ENCODE assay signal across 1 cellular context in the genomic region with DNA sequence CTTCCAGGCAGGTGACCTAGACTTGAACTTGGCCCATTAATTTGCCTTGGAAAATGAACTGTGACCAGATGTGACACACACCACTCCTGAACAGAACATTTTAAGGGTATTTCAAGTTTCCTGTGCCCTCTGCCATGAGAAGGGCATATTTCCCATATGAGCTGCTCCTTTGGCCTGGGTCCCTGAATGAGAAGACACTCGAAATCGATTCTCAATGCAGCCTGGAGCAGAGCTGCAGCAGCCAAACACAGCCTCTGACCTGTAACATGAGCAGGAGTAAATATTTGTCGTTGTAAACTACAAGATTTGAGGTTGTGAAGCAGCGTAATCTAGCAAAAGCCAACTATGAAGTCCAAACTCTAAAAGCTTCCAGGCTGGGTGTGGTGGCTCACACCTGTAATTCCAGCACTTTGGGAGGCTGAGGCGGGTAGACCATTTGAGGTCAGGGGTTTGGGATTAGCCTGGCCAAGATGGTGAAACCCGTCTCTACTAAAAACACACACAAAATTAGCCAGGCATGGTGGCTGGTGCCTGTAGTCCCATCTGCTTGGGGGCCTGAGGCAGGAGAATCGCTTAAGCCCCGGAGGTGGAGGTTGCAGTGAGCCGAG.
TF ChIP-seq lines count a peak whose summit lies in the region.

No MANE protein-coding gene starts in this region.

TF ChIP-seq in GM23338, 12 proteins besides CTCF, POLR2A, EP300 and RAD21 (continued from another document):
- TF ChIP-seq, protein P1, sequence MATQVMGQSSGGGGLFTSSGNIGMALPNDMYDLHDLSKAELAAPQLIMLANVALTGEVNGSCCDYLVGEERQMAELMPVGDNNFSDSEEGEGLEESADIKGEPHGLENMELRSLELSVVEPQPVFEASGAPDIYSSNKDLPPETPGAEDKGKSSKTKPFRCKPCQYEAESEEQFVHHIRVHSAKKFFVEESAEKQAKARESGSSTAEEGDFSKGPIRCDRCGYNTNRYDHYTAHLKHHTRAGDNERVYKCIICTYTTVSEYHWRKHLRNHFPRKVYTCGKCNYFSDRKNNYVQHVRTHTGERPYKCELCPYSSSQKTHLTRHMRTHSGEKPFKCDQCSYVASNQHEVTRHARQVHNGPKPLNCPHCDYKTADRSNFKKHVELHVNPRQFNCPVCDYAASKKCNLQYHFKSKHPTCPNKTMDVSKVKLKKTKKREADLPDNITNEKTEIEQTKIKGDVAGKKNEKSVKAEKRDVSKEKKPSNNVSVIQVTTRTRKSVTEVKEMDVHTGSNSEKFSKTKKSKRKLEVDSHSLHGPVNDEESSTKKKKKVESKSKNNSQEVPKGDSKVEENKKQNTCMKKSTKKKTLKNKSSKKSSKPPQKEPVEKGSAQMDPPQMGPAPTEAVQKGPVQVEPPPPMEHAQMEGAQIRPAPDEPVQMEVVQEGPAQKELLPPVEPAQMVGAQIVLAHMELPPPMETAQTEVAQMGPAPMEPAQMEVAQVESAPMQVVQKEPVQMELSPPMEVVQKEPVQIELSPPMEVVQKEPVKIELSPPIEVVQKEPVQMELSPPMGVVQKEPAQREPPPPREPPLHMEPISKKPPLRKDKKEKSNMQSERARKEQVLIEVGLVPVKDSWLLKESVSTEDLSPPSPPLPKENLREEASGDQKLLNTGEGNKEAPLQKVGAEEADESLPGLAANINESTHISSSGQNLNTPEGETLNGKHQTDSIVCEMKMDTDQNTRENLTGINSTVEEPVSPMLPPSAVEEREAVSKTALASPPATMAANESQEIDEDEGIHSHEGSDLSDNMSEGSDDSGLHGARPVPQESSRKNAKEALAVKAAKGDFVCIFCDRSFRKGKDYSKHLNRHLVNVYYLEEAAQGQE (IDR thresholded peaks at IDR 0.05; ENCODE audit: unreplicated experiment) = no peak
- TF ChIP-seq NANOG (IDR thresholded peaks at IDR 0.05; ENCODE audit: borderline replicate concordance) (no peak), ZNF114 (CRISPR knock-in tag; IDR thresholded peaks at IDR 0.05) (no peak), POLR2AphosphoS5 (IDR thresholded peaks at IDR 0.05; ENCODE audit: low read depth) (no peak), CREB1 (CRISPR knock-in tag; IDR thresholded peaks at IDR 0.05; ENCODE audit: low read depth) (no peak)
